In genomic region chr17:81832608-81833159, GRCh38 we compare ENCODE assay signal across 1 cellular context.
TF ChIP-seq lines count a peak whose summit lies in the region.

No MANE protein-coding gene starts in this region.

TF ChIP-seq in H1, 55 proteins besides CTCF, POLR2A, EP300 and RAD21:
- no peak for TF ChIP-seq TCF12 (IDR thresholded peaks at IDR 0.05; ENCODE audit: low read depth, low read length)
- no peak for TF ChIP-seq RBBP5 (IDR thresholded peaks at IDR 0.05; ENCODE audit: borderline replicate concordance, low read depth, low read length)
- no peak for TF ChIP-seq CREB1 (IDR thresholded peaks at IDR 0.05)
- no peak for TF ChIP-seq KDM1A (IDR thresholded peaks at IDR 0.05; ENCODE audit: borderline replicate concordance, low read length)
- peak; percentile 64 for TF ChIP-seq KDM4A (IDR thresholded peaks at IDR 0.05; ENCODE audit: low read depth, low read length, severe bottlenecking)
- TF ChIP-seq SP4 (IDR thresholded peaks at IDR 0.05; ENCODE audit: low read length) = no peak
- no peak for TF ChIP-seq GTF2F1 (IDR thresholded peaks at IDR 0.05; ENCODE audit: borderline replicate concordance, low read depth, low read length)
